10 cellular contexts compared by ENCODE assay signal in genomic region chr10:31064334-31064733, GRCh38. TPM values are rescaled to one million over a fixed set of nuclear protein-coding genes. Genes with fewer than 3 reads are reported as not detected.
DNase-seq lines count a peak whose midpoint lies in the region; ATAC-seq and TF ChIP-seq lines count a peak whose summit lies in the region.
"Had no signal": no experiment of that assay in that cellular context is flagged by ENCODE, and none has a peak within 500 bp of the region (broad histone marks: within the 10 kb centered on the region; RNA-seq: fewer than 3 reads in every experiment).

No MANE protein-coding gene starts in this region.

- no peak overlapping the region for H3K9ac ChIP-seq in OCI-LY3 (ENCODE audit: low read length)

- peaks cover 6% of the 10 kb centered on the region for H3K27me3 Mint-ChIP-seq in activated CD8-positive, alpha-beta T cell treated with anti-CD3 and anti-CD28 coated beads for 36 hours

- no peaks in the 10 kb centered on the region for H3K9me3 Mint-ChIP-seq in activated CD8-positive, alpha-beta T cell treated with anti-CD3 and anti-CD28 coated beads for 36 hours

- WGBS in esophagus muscularis mucosa: 52% methylated on average over 2 of the region's 2 CpGs
- WGBS in tibial nerve, 2 donors: 46% methylated on average over 2 of the region's 2 CpGs

- POLR2A ChIA-PET in activated CD8-positive, alpha-beta T cell treated with anti-CD3 and anti-CD28 coated beads for 36 hours (lab: Charles Lee): no interaction called here

- no peak for TF ChIP-seq EP300 in esophagus muscularis mucosa (IDR thresholded peaks at IDR 0.05)
- TF ChIP-seq EP300 in tibial nerve (IDR thresholded peaks at IDR 0.05): peak in 1 of 2 donors; percentile 42

- H3K9me3 ChIP-seq in OCI-LY3 (ENCODE audit: insufficient read depth, low read length) (no peaks in the 10 kb centered on the region), esophagus muscularis mucosa (no peaks in the 10 kb centered on the region), muscle layer of duodenum (ENCODE audit: control insufficient read depth in 1 of 2, low read length in 2 of 2) (no peaks in the 10 kb centered on the region), tibial nerve (no peaks in the 10 kb centered on the region)
- H3K9me3 ChIP-seq: body of pancreas had no signal

- H3K36me3 ChIP-seq in OCI-LY3 (replicated peaks; ENCODE audit: low read depth, low read length) (no peaks in the 10 kb centered on the region), esophagus muscularis mucosa (no peaks in the 10 kb centered on the region), muscle layer of duodenum (ENCODE audit: control insufficient read depth in 1 of 2, insufficient read depth in 2 of 2, low read length in 2 of 2) (no peaks in the 10 kb centered on the region), tibial nerve (no peaks in the 10 kb centered on the region)

- H3K27me3 ChIP-seq in OCI-LY3 (ENCODE audit: low read depth, low read length): peaks cover 2% of the 10 kb centered on the region; the same call in 1 of the 2 replicates
- no peaks in the 10 kb centered on the region for H3K27me3 ChIP-seq in esophagus muscularis mucosa
- no peaks in the 10 kb centered on the region for H3K27me3 ChIP-seq in muscle layer of duodenum (ENCODE audit: low read depth, low read length)
- H3K27me3 ChIP-seq in tibial nerve: no peaks in the 10 kb centered on the region
- H3K27me3 ChIP-seq: body of pancreas had no signal

- no peaks in the 10 kb centered on the region for H4K20me1 ChIP-seq in OCI-LY3 (ENCODE audit: insufficient read depth, low read length)

- H3K4me1 ChIP-seq in OCI-LY3 (ENCODE audit: low read length): peaks cover 13% of the 10 kb centered on the region
- peaks cover 0 to 16% (median 6%) of the 10 kb centered on the region in 4 donors for H3K4me1 ChIP-seq in esophagus muscularis mucosa
- H3K4me1 ChIP-seq in muscle layer of duodenum (ENCODE audit: control insufficient read depth in 1 of 2, insufficient read depth in 2 of 2, low read length in 2 of 2): peaks cover 5% of the 10 kb centered on the region in 2 donors
- peaks cover 0 to 22% (median 3%) of the 10 kb centered on the region in 4 donors for H3K4me1 ChIP-seq in tibial nerve
- H3K4me1 ChIP-seq: body of pancreas had no signal

- TF ChIP-seq POLR2A in esophagus muscularis mucosa (IDR thresholded peaks at IDR 0.05; ENCODE audit: low read depth): no peak
- no peak for TF ChIP-seq POLR2A in tibial nerve (IDR thresholded peaks at IDR 0.05)

- H3K27ac Mint-ChIP-seq in activated CD8-positive, alpha-beta T cell treated with anti-CD3 and anti-CD28 coated beads for 36 hours: no peak overlapping the region
- H3K27ac Mint-ChIP-seq: naive thymus-derived CD4-positive, alpha-beta T cell had no signal

- in situ Hi-C loops in ACHN (cut with HindIII; ENCODE audit: low pct_ligation_motif_present, low pct_unique_long_range_greater_than_20kb, low sequenced_read_pairs): no loop called here

- ATAC-seq in GM19351 (IDR thresholded peaks at IDR 0.05; ENCODE audit: unreplicated experiment): no peak
- no peak for ATAC-seq in activated CD8-positive, alpha-beta T cell treated with anti-CD3 and anti-CD28 coated beads for 36 hours
- ATAC-seq: body of pancreas; naive thymus-derived CD4-positive, alpha-beta T cell had no signal

- no peak overlapping the region for H2AFZ ChIP-seq in OCI-LY3 (ENCODE audit: low read depth, low read length)

- no peaks in the 10 kb centered on the region for H3K79me2 ChIP-seq in OCI-LY3 (ENCODE audit: low read length)

- no peaks in the 10 kb centered on the region for H3K36me3 Mint-ChIP-seq in activated CD8-positive, alpha-beta T cell treated with anti-CD3 and anti-CD28 coated beads for 36 hours (ENCODE audit: low read depth)
- H3K36me3 Mint-ChIP-seq: naive thymus-derived CD4-positive, alpha-beta T cell had no signal

- DNase-seq in esophagus muscularis mucosa (ENCODE audit: extremely low spot score) (no peak), tibial nerve (ENCODE audit: low spot score in 2 of 2) (peak; percentile 33 to 63), ACHN (no peak)
- no peak for DNase-seq in activated CD8-positive, alpha-beta T cell treated with anti-CD3 and anti-CD28 coated beads for 36 hours
- DNase-seq: naive thymus-derived CD4-positive, alpha-beta T cell; stimulated activated CD4-positive, alpha-beta T cell treated with anti-CD3 and anti-CD28 coated beads, Interleukin-2, amount 100 ng/mL, for 48 hours had no signal

- H3K4me3 Mint-ChIP-seq in activated CD8-positive, alpha-beta T cell treated with anti-CD3 and anti-CD28 coated beads for 36 hours: no peak overlapping the region
- H3K4me3 Mint-ChIP-seq: naive thymus-derived CD4-positive, alpha-beta T cell had no signal

- CTCF ChIA-PET in activated CD8-positive, alpha-beta T cell treated with anti-CD3 and anti-CD28 coated beads for 36 hours (lab: Charles Lee): no interaction called here

- peak overlapping the region; percentile 42 for H3K4me2 ChIP-seq in OCI-LY3 (ENCODE audit: low read length)

- H3K4me1 Mint-ChIP-seq in activated CD8-positive, alpha-beta T cell treated with anti-CD3 and anti-CD28 coated beads for 36 hours (ENCODE audit: low read depth): no peaks in the 10 kb centered on the region
- H3K4me1 Mint-ChIP-seq: naive thymus-derived CD4-positive, alpha-beta T cell had no signal

- no peak overlapping the region for H3K27ac ChIP-seq in OCI-LY3 (ENCODE audit: low read length)
- H3K27ac ChIP-seq in esophagus muscularis mucosa (replicated peaks in 1 of 4): peak overlapping the region; percentile 37 to 61 (median 42)
- H3K27ac ChIP-seq in muscle layer of duodenum (ENCODE audit: low read length): peak overlapping the region; percentile 13
- peak overlapping the region in 3 of 4 donors; percentile 35 to 74 (median 71) for H3K27ac ChIP-seq in tibial nerve

- TF ChIP-seq CTCF in OCI-LY3 (IDR thresholded peaks at IDR 0.05; ENCODE audit: low read depth, low read length) (no peak), esophagus muscularis mucosa (IDR thresholded peaks at IDR 0.05) (no peak), tibial nerve (IDR thresholded peaks at IDR 0.05) (no peak)
- no peak for TF ChIP-seq CTCF in activated CD8-positive, alpha-beta T cell treated with anti-CD3 and anti-CD28 coated beads for 36 hours (IDR thresholded peaks at IDR 0.05)

- H3K4me3 ChIP-seq in OCI-LY3 (ENCODE audit: low read length) (no peak overlapping the region), esophagus muscularis mucosa (no peak overlapping the region), muscle layer of duodenum (ENCODE audit: low read depth in 1 of 2, low read length in 2 of 2) (no peak overlapping the region), tibial nerve (no peak overlapping the region)
- H3K4me3 ChIP-seq: body of pancreas had no signal

- intact Hi-C loops in esophagus muscularis mucosa (cut with DNase I): no loop called here
- intact Hi-C loops in activated CD8-positive, alpha-beta T cell treated with anti-CD3 and anti-CD28 coated beads for 36 hours (cut with micrococcal nuclease): no loop called here

RNA-seq across cellular contexts. Expression of gene ZNF438, which starts 32.7 kb away (rescaled TPM):
- total RNA-seq in esophagus muscularis mucosa: 10 to 100 TPM; 11.0 to 11.6 (median 11.3) TPM
- total RNA-seq in tibial nerve: 10 to 100 TPM; 10.8 to 26.5 (median 19.7) TPM
- total RNA-seq in activated CD8-positive, alpha-beta T cell treated with anti-CD3 and anti-CD28 coated beads for 36 hours: 1 to 10 TPM; 3.0 to 3.9 TPM

Comparison
In these comparisons a context has a peak if more than half of its experiments do, and no peak if none do; other contexts are left out.
1. DNase-seq: peak in tibial nerve (2 of 2); none in esophagus muscularis mucosa (single experiment), ACHN (single experiment) and activated CD8-positive, alpha-beta T cell treated with anti-CD3 and anti-CD28 coated beads for 36 hours (single experiment).